25 cellular contexts compared by ENCODE assay signal in genomic region chr18:50152900-50153299, GRCh38. TPM values are rescaled to one million over a fixed set of nuclear protein-coding genes. Genes with fewer than 3 reads are reported as not detected.
"Had no signal": no experiment of that assay in that cellular context is flagged by ENCODE, and none has a peak within 500 bp of the region (broad histone marks: within the 10 kb centered on the region; RNA-seq: fewer than 3 reads in every experiment).

No MANE protein-coding gene starts in this region.

- H3K4me3 ChIP-seq: left lung, lung, mucosa of descending colon, ovary, right atrium auricular region, right lobe of liver, smooth muscle cell, tibial nerve, uterus had no signal

- H3K4me1 Mint-ChIP-seq: memory B cell; naive thymus-derived CD4-positive, alpha-beta T cell; stimulated activated memory B cell treated with anti-CD40 and anti-IgM and Interleukin-4, amounts not matched to agents 10 μg/mL and 1 μg/mL and 100 μg/mL, for 72 hours; stimulated activated naive CD8-positive, alpha-beta T cell treated with anti-CD3 and anti-CD28 coated beads, Interleukin-15, amount 100 ng/mL, for 72 hours had no signal

- H3K36me3 ChIP-seq: left lung, ovary, right atrium auricular region, right lobe of liver, tibial nerve, uterus had no signal

- H3K4me3 Mint-ChIP-seq: memory B cell; naive thymus-derived CD4-positive, alpha-beta T cell; natural killer cell treated with Interleukin-12 subunit alpha and Interleukin-12 subunit beta and Interleukin-15 and Interleukin-18, amount 100 ng/mL, for 72 hours; stimulated activated memory B cell treated with anti-CD40 and anti-IgM and Interleukin-4, amounts not matched to agents 10 μg/mL and 1 μg/mL and 100 μg/mL, for 72 hours; stimulated activated naive CD8-positive, alpha-beta T cell treated with anti-CD3 and anti-CD28 coated beads, Interleukin-15, amount 100 ng/mL, for 72 hours; type B pancreatic cell had no signal

- H3K27me3 Mint-ChIP-seq: progenitor cell of endocrine pancreas, type B pancreatic cell had no signal

- DNase-seq: kidney; left colon; left lung; midbrain; mucosa of descending colon; naive thymus-derived CD4-positive, alpha-beta T cell; ovary; right lobe of liver; stimulated activated CD4-positive, alpha-beta T cell treated with anti-CD3 and anti-CD28 coated beads, Interleukin-1b, Interleukin-23, amount 100 ng/mL, for 48 hours; stimulated activated CD4-positive, alpha-beta T cell treated with anti-CD3 and anti-CD28 coated beads, Interleukin-2, amount 100 ng/mL, for 48 hours; stimulated activated CD4-positive, alpha-beta T cell treated with anti-CD3 and anti-CD28 coated beads, Interleukin-4, amount 100 ng/mL, for 4 hours; stimulated activated CD8-positive, alpha-beta memory T cell treated with anti-CD3 and anti-CD28 coated beads, Interleukin-4, amount 100 ng/mL, for 48 hours; stimulated activated naive CD4-positive, alpha-beta T cell treated with Interleukin-2 at 50 U/mL for 16 hours; stimulated activated naive CD8-positive, alpha-beta T cell treated with anti-CD3 and anti-CD28 coated beads, Interleukin-15, amount 100 ng/mL, for 72 hours; substantia nigra; uterus had no signal

- H3K27ac ChIP-seq: left lung, ovary, right atrium auricular region, right lobe of liver, tibial nerve, uterus had no signal

- H3K4me2 ChIP-seq: smooth muscle cell had no signal

- H3K9me3 Mint-ChIP-seq: natural killer cell treated with Interleukin-12 subunit alpha and Interleukin-12 subunit beta and Interleukin-15 and Interleukin-18, amount 100 ng/mL, for 72 hours; stimulated activated memory B cell treated with anti-CD40 and anti-IgM and Interleukin-4, amounts not matched to agents 10 μg/mL and 1 μg/mL and 100 μg/mL, for 72 hours; stimulated activated naive CD8-positive, alpha-beta T cell treated with anti-CD3 and anti-CD28 coated beads, Interleukin-15, amount 100 ng/mL, for 72 hours had no signal

- H3K27me3 ChIP-seq: left lung, ovary, right atrium auricular region, right lobe of liver, tibial nerve, uterus had no signal

- H3K9me3 ChIP-seq: left lung, mucosa of descending colon, ovary, right atrium auricular region, right lobe of liver, tibial nerve, uterus had no signal

- H3K27ac Mint-ChIP-seq: memory B cell; naive thymus-derived CD4-positive, alpha-beta T cell; natural killer cell treated with Interleukin-12 subunit alpha and Interleukin-12 subunit beta and Interleukin-15 and Interleukin-18, amount 100 ng/mL, for 72 hours; progenitor cell of endocrine pancreas; stimulated activated memory B cell treated with anti-CD40 and anti-IgM and Interleukin-4, amounts not matched to agents 10 μg/mL and 1 μg/mL and 100 μg/mL, for 72 hours; stimulated activated naive CD8-positive, alpha-beta T cell treated with anti-CD3 and anti-CD28 coated beads, Interleukin-15, amount 100 ng/mL, for 72 hours had no signal

- H3K36me3 Mint-ChIP-seq: naive thymus-derived CD4-positive, alpha-beta T cell; natural killer cell treated with Interleukin-12 subunit alpha and Interleukin-12 subunit beta and Interleukin-15 and Interleukin-18, amount 100 ng/mL, for 72 hours; stimulated activated memory B cell treated with anti-CD40 and anti-IgM and Interleukin-4, amounts not matched to agents 10 μg/mL and 1 μg/mL and 100 μg/mL, for 72 hours had no signal

- ATAC-seq: left colon; left lung; mucosa of descending colon; naive thymus-derived CD4-positive, alpha-beta T cell; natural killer cell treated with Interleukin-12 subunit alpha and Interleukin-12 subunit beta and Interleukin-15 and Interleukin-18, amount 100 ng/mL, for 72 hours; stimulated activated memory B cell treated with anti-CD40 and anti-IgM and Interleukin-4, amounts not matched to agents 10 μg/mL and 1 μg/mL and 100 μg/mL, for 72 hours; stimulated activated naive CD8-positive, alpha-beta T cell treated with anti-CD3 and anti-CD28 coated beads, Interleukin-15, amount 100 ng/mL, for 72 hours had no signal

- H3K4me1 ChIP-seq: left lung, right atrium auricular region, tibial nerve, uterus had no signal

RNA-seq across cellular contexts. Expression of gene MYO5B, which starts 42.0 kb away (rescaled TPM):
- total RNA-seq: naive thymus-derived CD4-positive, alpha-beta T cell; natural killer cell treated with Interleukin-12 subunit alpha and Interleukin-12 subunit beta and Interleukin-15 and Interleukin-18, amount 100 ng/mL, for 72 hours had no signal
